Comparison of ENCODE assay signal across 7 cellular contexts in genomic region chr13:46211521-46212351, GRCh38. TPM values are rescaled to one million over a fixed set of nuclear protein-coding genes. Genes with fewer than 3 reads are reported as not detected.
DNase-seq lines count a peak whose midpoint lies in the region; ATAC-seq and TF ChIP-seq lines count a peak whose summit lies in the region.

Gene LRRC63, plus strand, starts transcription at chr13:46211928. Its CDS starts 1,107 bp downstream, at chr13:46213035.

- no peak for TF ChIP-seq CTCF in kidney epithelial cell (IDR thresholded peaks at IDR 0.05; ENCODE audit: insufficient read depth, low read length, poor library complexity, severe bottlenecking)

- H3K36me3 ChIP-seq in kidney epithelial cell (ENCODE audit: control insufficient read depth, insufficient read depth, low read length) = no peaks in the 10 kb centered on the region

- DNase-seq in NCI-H128 (lab: John Stamatoyannopoulos, UW; ENCODE audit: unreplicated experiment) (peak; percentile 60), kidney epithelial cell (ENCODE audit: low read depth) (no peak)
- peak; percentile 58 to 74 (median 61) for DNase-seq in activated CD4-positive, CD25-positive, alpha-beta regulatory T cell (lab: John Stamatoyannopoulos, UW)
- DNase-seq in central memory CD4-positive, alpha-beta T cell = peak; percentile 79
- DNase-seq in stimulated activated CD4-positive, alpha-beta T cell treated with anti-CD3 and anti-CD28 coated beads, Interleukin-1b, Interleukin-23, amount 100 ng/mL, for 1 hour (ENCODE audit: low read depth in 2 of 2) = peak; percentile 43 to 64

- ATAC-seq in GM18498 (IDR thresholded peaks at IDR 0.05; ENCODE audit: unreplicated experiment) (peak; percentile 98), HG02642 (IDR thresholded peaks at IDR 0.05; ENCODE audit: poor library complexity, unreplicated experiment) (peak; percentile 98)

- H3K4me3 ChIP-seq in kidney epithelial cell (ENCODE audit: low read depth, low read length) = peak within 1 kb of the TSS; percentile 48

- no peaks in the 10 kb centered on the region for H3K27me3 ChIP-seq in kidney epithelial cell (ENCODE audit: control insufficient read depth, insufficient read depth, low read length)

RNA-seq across cellular contexts. Expression of gene LRRC63, which starts in this region (rescaled TPM):
- 0.34 and 0.42 TPM in 2 replicates for total RNA-seq in kidney epithelial cell
